Comparison of ENCODE assay signal across 8 cellular contexts in the genomic region with DNA sequence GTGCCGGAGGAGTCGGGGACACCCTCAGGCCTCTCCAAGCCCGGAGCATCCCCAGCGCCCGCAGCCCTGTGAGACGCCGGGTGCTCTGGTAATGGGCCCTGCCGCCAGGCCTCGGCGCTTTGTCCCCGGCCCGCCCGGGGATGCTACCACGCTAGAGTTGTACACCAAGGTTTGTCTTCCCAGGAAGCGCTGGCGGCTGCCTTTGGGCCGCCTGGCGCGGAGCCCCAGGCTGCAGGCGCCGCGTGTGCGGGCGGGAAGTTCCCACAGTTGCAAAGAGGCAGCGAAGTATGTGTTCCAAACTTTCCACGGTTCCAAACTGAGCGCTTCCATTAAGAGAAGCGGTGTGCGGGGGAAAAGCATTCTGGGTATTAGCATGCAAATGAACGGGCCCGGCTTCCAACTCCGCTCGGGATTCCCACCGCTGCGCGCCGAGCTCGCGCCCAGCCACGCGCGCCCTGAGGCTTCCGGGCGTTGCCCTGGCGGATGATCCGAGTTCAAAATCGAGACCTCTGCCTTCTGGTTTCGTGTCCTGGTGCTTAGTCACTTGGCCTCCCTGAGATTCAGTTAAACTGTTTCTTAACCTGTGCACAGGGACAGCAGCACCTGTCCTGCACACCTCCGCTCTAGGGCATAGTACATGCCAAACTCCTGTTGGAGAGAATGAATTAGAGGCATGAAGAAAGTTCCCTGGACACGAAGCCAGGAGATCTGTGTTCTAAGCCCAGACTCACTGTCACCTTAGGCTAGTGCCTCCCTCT. TPM values are rescaled to one million over a fixed set of nuclear protein-coding genes. Genes with fewer than 3 reads are reported as not detected.
DNase-seq lines count a peak whose midpoint lies in the region; ATAC-seq, FAIRE-seq and TF ChIP-seq lines count a peak whose summit lies in the region.

No MANE protein-coding gene starts in this region.

- H3K4me3 ChIP-seq in WI38 (ENCODE audit: low read depth, low read length) (peak overlapping the region; percentile 61), small intestine (ENCODE audit: low read depth in 1 of 2, low read length in 2 of 2) (peak overlapping the region; percentile 84 to 87)

- no peak for TF ChIP-seq CTCF in WI38 (IDR thresholded peaks at IDR 0.05; ENCODE audit: low read depth, low read length)

- H3K27ac ChIP-seq in caudate nucleus (ENCODE audit: low read depth, low read length) (peak overlapping the region; percentile 91), small intestine (ENCODE audit: low read depth in 1 of 2, low read length in 1 of 2) (peak overlapping the region; percentile 73 to 90)

- FAIRE-seq in small intestine (lab: Jason Lieb, UNC): no peak

- 0 to 1% (median 0%) methylated on average over 50 of the region's 50 CpGs for whole genome bisulfite sequencing in small intestine, 3 donors

- H3K9me3 ChIP-seq in small intestine (ENCODE audit: control insufficient read depth, low read depth): no peaks in the 10 kb centered on the region

- peaks cover 3 to 12% of the 10 kb centered on the region in 2 donors for H3K4me1 ChIP-seq in small intestine (ENCODE audit: control insufficient read depth in 2 of 2, insufficient read depth in 1 of 2, low read depth in 1 of 2, low read length in 1 of 2)

- DNase-seq in NCI-H524 (lab: John Stamatoyannopoulos, UW): peak; percentile 33 to 52
- no peak for DNase-seq in NCI-H524 treated with DMSO at 0.1 percent for 48 hours (lab: John Stamatoyannopoulos, UW)
- peak; percentile 18 for DNase-seq in NCI-H2107 treated with DMSO at 0.1 percent for 48 hours (lab: John Stamatoyannopoulos, UW; ENCODE audit: unreplicated experiment)
- DNase-seq in caudate nucleus (lab: John Stamatoyannopoulos, UW): peak in 52 of 61 donors; percentile 20 to 81 (median 58)
- DNase-seq in inferior parietal cortex (ENCODE audit: extremely low spot score): peak; percentile 69
- DNase-seq in small intestine: peak; percentile 64

- no peaks in the 10 kb centered on the region for H3K27me3 ChIP-seq in small intestine (ENCODE audit: control insufficient read depth in 2 of 2, insufficient read depth in 2 of 2, low read length in 2 of 2)

- no peaks in the 10 kb centered on the region for H3K36me3 ChIP-seq in small intestine (ENCODE audit: control insufficient read depth in 2 of 2, insufficient read depth in 2 of 2, low read length in 2 of 2)

- ATAC-seq in GM18861 (IDR thresholded peaks at IDR 0.05; ENCODE audit: unreplicated experiment): no peak

RNA-seq across cellular contexts. Expression of gene PATZ1, which starts 1.3 kb away (rescaled TPM):
- 10 to 100 TPM in 1 of 3 donors, 1 to 10 TPM in 2; 4.2 to 19.9 (median 5.7) TPM for polyA plus RNA-seq in small intestine

RNA-seq across cellular contexts. Expression of gene DRG1, which starts 52.0 kb away (rescaled TPM):
- 10 to 100 TPM; 39.2 to 45.1 (median 41.2) TPM for polyA plus RNA-seq in small intestine

RNA-seq across cellular contexts. Expression of gene PIK3IP1, which starts 55.1 kb away (rescaled TPM):
- 10 to 100 TPM in 1 of 3 donors, 1 to 10 TPM in 2; 3.1 to 16.4 (median 5.7) TPM for polyA plus RNA-seq in small intestine
